ENCODE assay signal across 22 cellular contexts in the genomic region with DNA sequence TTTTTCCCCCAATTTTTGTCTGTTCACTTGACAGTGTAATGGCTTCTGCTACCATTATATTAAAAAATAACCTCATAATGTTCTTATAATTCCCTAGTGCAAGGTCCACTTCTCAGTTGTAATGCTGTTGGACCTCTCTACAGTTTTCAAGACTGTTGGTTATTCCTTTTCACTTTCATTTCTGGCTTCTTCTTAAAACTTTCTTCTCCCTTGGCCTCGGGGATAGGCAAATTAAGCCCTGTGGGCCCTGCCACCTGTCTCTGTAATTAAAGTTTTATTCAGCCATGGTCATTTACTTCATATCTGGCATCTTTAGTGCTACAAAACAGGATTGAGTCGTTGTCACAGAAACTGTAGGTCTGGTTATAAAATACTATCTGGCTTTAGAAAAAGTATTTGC.
DNase-seq lines count a peak whose midpoint lies in the region; ATAC-seq and TF ChIP-seq lines count a peak whose summit lies in the region.
"Had no signal": no experiment of that assay in that cellular context is flagged by ENCODE, and none has a peak within 500 bp of the region (broad histone marks: within the 10 kb centered on the region; RNA-seq: fewer than 3 reads in every experiment).

No MANE protein-coding gene starts in this region.

- peaks cover 32% of the 10 kb centered on the region for H3K4me1 Mint-ChIP-seq in memory B cell
- peaks cover 24% of the 10 kb centered on the region for H3K4me1 Mint-ChIP-seq in activated T-helper 17 cell treated with anti-CD3 and anti-CD28 coated beads, Interleukin-2, amount 50 U/mL, for 72 hours

- no peaks in the 10 kb centered on the region for H3K4me1 ChIP-seq in body of pancreas
- H3K4me1 ChIP-seq: BLaER1 treated with 17β-estradiol and CSF1 and Interleukin-3, amounts not matched to agents 10 nM and 100 nM; foreskin keratinocyte had no signal

- no peak overlapping the region for H3K4me3 ChIP-seq in body of pancreas
- H3K4me3 ChIP-seq: BLaER1 treated with 17β-estradiol and CSF1 and Interleukin-3, amounts not matched to agents 10 nM and 100 nM; SK-N-MC; tibial nerve had no signal

- H3K9me3 ChIP-seq in body of pancreas: no peaks in the 10 kb centered on the region
- H3K9me3 ChIP-seq: tibial nerve had no signal

- no peaks in the 10 kb centered on the region for H3K9me3 Mint-ChIP-seq in memory B cell
- H3K9me3 Mint-ChIP-seq in activated T-helper 17 cell treated with anti-CD3 and anti-CD28 coated beads, Interleukin-2, amount 50 U/mL, for 72 hours: no peaks in the 10 kb centered on the region

- peak; percentile 73 for ATAC-seq in GM18907 (IDR thresholded peaks at IDR 0.05; ENCODE audit: unreplicated experiment)
- ATAC-seq in HG02943 (IDR thresholded peaks at IDR 0.05; ENCODE audit: low read depth, unreplicated experiment): peak; percentile 73
- ATAC-seq in memory B cell (ENCODE audit: low read depth): peak; percentile 53
- no peak for ATAC-seq in HG03095 (IDR thresholded peaks at IDR 0.05; ENCODE audit: unreplicated experiment)
- ATAC-seq in activated T-helper 17 cell treated with anti-CD3 and anti-CD28 coated beads, Interleukin-2, amount 50 U/mL, for 72 hours (replicated peaks): no peak
- ATAC-seq in body of pancreas: no peak
- ATAC-seq: foreskin keratinocyte, HCT116, left ventricle myocardium superior had no signal

- H3K27me3 ChIP-seq in body of pancreas: no peaks in the 10 kb centered on the region
- H3K27me3 ChIP-seq: BLaER1 treated with 17β-estradiol and CSF1 and Interleukin-3, amounts not matched to agents 10 nM and 100 nM; foreskin keratinocyte; tibial nerve had no signal

- peak overlapping the region; percentile 73 for H3K27ac Mint-ChIP-seq in memory B cell
- no peak overlapping the region for H3K27ac Mint-ChIP-seq in activated T-helper 17 cell treated with anti-CD3 and anti-CD28 coated beads, Interleukin-2, amount 50 U/mL, for 72 hours
- H3K27ac Mint-ChIP-seq: progenitor cell of endocrine pancreas had no signal

- intact Hi-C loops in body of pancreas (cut with DNase I): no loop called here

- DNase-seq in GM20000 (ENCODE audit: low spot score) (peak; percentile 7), memory B cell (ENCODE audit: low spot score in 2 of 2) (no peak), NCI-H2171 (lab: John Stamatoyannopoulos, UW) (no peak), body of pancreas (no peak)
- DNase-seq: activated CD4-positive, alpha-beta T cell treated with anti-CD3 and anti-CD28 coated beads, Interleukin-2, amount 50 U/mL, for 48 hours; activated T-cell treated with anti-CD3 and anti-CD28 coated beads, Interleukin-2, amount 50 U/mL, for 48 hours; DMS79 treated with DMSO at 0.1 percent for 48 hours; foreskin keratinocyte; left ventricle myocardium superior; NCI-H2081; NCI-H526 treated with DMSO at 0.1 percent for 48 hours; small intestine; stimulated activated naive B cell treated with anti-CD40 and anti-IgM and Interleukin-4, amounts not matched to agents 10 μg/mL and 1 μg/mL and 100 μg/mL, for 72 hours had no signal

- no peak overlapping the region for H3K4me3 Mint-ChIP-seq in memory B cell
- H3K4me3 Mint-ChIP-seq in activated T-helper 17 cell treated with anti-CD3 and anti-CD28 coated beads, Interleukin-2, amount 50 U/mL, for 72 hours: no peak overlapping the region
- H3K4me3 Mint-ChIP-seq: stimulated activated naive B cell treated with anti-CD40 and anti-IgM and Interleukin-4, amounts not matched to agents 10 μg/mL and 1 μg/mL and 100 μg/mL, for 72 hours had no signal

- WGBS in body of pancreas, 2 donors: 92 to 96% methylated on average over 2 of the region's 2 CpGs

- H3K36me3 Mint-ChIP-seq in memory B cell: peaks cover 26% of the 10 kb centered on the region
- peaks cover 11% of the 10 kb centered on the region for H3K36me3 Mint-ChIP-seq in activated T-helper 17 cell treated with anti-CD3 and anti-CD28 coated beads, Interleukin-2, amount 50 U/mL, for 72 hours (ENCODE audit: low read depth)

- no peak for TF ChIP-seq POLR2A in body of pancreas (IDR thresholded peaks at IDR 0.05)

- H3K27me3 Mint-ChIP-seq in memory B cell: no peaks in the 10 kb centered on the region
- no peaks in the 10 kb centered on the region for H3K27me3 Mint-ChIP-seq in activated T-helper 17 cell treated with anti-CD3 and anti-CD28 coated beads, Interleukin-2, amount 50 U/mL, for 72 hours
- H3K27me3 Mint-ChIP-seq: progenitor cell of endocrine pancreas; stimulated activated naive B cell treated with anti-CD40 and anti-IgM and Interleukin-4, amounts not matched to agents 10 μg/mL and 1 μg/mL and 100 μg/mL, for 72 hours had no signal

- TF ChIP-seq CTCF in GM20000 (IDR thresholded peaks at IDR 0.05; ENCODE audit: extremely low read depth, missing control alignments) (no peak), body of pancreas (IDR thresholded peaks at IDR 0.05) (no peak)

- no peak overlapping the region for H3K27ac ChIP-seq in body of pancreas
- H3K27ac ChIP-seq: BLaER1 treated with 17β-estradiol and CSF1 and Interleukin-3, amounts not matched to agents 10 nM and 100 nM; foreskin keratinocyte; SK-N-MC; tibial nerve had no signal

- H3K36me3 ChIP-seq in body of pancreas (replicated peaks in 1 of 2; ENCODE audit: insufficient read depth in 1 of 2, low read depth in 2 of 2): no peaks in the 10 kb centered on the region
- H3K36me3 ChIP-seq: tibial nerve had no signal

Comparison
In these comparisons a context has a peak if more than half of its experiments do, and no peak if none do; other contexts are left out.
1. ATAC-seq: peak in GM18907 (single experiment), HG02943 (single experiment) and memory B cell (single experiment); none in HG03095 (single experiment), activated T-helper 17 cell treated with anti-CD3 and anti-CD28 coated beads, Interleukin-2, amount 50 U/mL, for 72 hours (single experiment) and body of pancreas (single experiment).